19 cellular contexts compared by ENCODE assay signal in genomic region chr9:128629852-128630545, GRCh38. TPM values are rescaled to one million over a fixed set of nuclear protein-coding genes. Genes with fewer than 3 reads are reported as not detected.
DNase-seq lines count a peak whose midpoint lies in the region; ATAC-seq and TF ChIP-seq lines count a peak whose summit lies in the region.
"Had no signal": no experiment of that assay in that cellular context is flagged by ENCODE, and none has a peak within 500 bp of the region (broad histone marks: within the 10 kb centered on the region; RNA-seq: fewer than 3 reads in every experiment).

No MANE protein-coding gene starts in this region.

- peaks cover 51% of the 10 kb centered on the region for H3K36me3 Mint-ChIP-seq in endothelial cell (ENCODE audit: low read depth, unreplicated experiment)
- peaks cover 100% of the 10 kb centered on the region for H3K36me3 Mint-ChIP-seq in stimulated activated effector memory CD8-positive, alpha-beta T cell treated with anti-CD3 and anti-CD28 coated beads, Interleukin-12 subunit alpha, Interleukin-12 subunit beta, amount 100 ng/mL, for 72 hours

- no peak overlapping the region for H3K23ac ChIP-seq in IMR-90 (ENCODE audit: low read depth, low read length)

- POLR2A ChIA-PET in IMR-90 (lab: Charles Lee; ENCODE audit: unreplicated experiment), result interaction anchor here (0.6 kb wide), 1 partner anchor 1437 kb away, joined by 3 read pairs; no protein-coding TSS in a partner anchor

- H3K4me3 ChIP-seq in heart left ventricle, result no peak overlapping the region
- no peak overlapping the region for H3K4me3 ChIP-seq in IMR-90 (ENCODE audit: insufficient read depth, low read depth, low read length)
- H3K4me3 ChIP-seq: K562, mucosa of descending colon had no signal

- H3K79me1 ChIP-seq in IMR-90 (ENCODE audit: low read depth in 1 of 2, low read length in 2 of 2), result peaks cover 0 to 27% of the 10 kb centered on the region in 2 experiments; a peak in 2 of 4 replicates

- no peak overlapping the region for H2BK120ac ChIP-seq in IMR-90 (ENCODE audit: low read depth, low read length)

- intact Hi-C loops in heart left ventricle (cut with DNase I) (loop anchor here in 4 of 10 donors (5.0 to 10.0 kb wide), 5 partner anchors 55 to 438 kb away; partner anchors contain the start of genes SET (in 2 of the 4), CIZ1 (in 1 of the 4) and ODF2 (in 1 of the 4)), Right ventricle myocardium superior (cut with DNase I) (no loop called here), IMR-90 (cut with micrococcal nuclease) (no loop called here)

- no peak overlapping the region for H3K14ac ChIP-seq in IMR-90 (replicated peaks; ENCODE audit: low read depth, low read length)

- H3K18ac ChIP-seq in IMR-90 (ENCODE audit: low read depth, low read length), result no peak overlapping the region

- no peak overlapping the region for H4K8ac ChIP-seq in IMR-90 (ENCODE audit: low read depth in 2 of 2, low read length in 2 of 2)

- BruUV-seq in IMR-90 (replicated peaks; lab: Mats Ljungman, UMichigan), result no TSS peak

- DNase-seq in heart left ventricle, result no peak
- DNase-seq in Right ventricle myocardium superior, result no peak
- DNase-seq in IMR-90, result no peak
- no peak for DNase-seq in endothelial cell (ENCODE audit: low spot score)
- no peak for DNase-seq in stimulated activated effector memory CD8-positive, alpha-beta T cell treated with anti-CD3 and anti-CD28 coated beads, Interleukin-12 subunit alpha, Interleukin-12 subunit beta, amount 100 ng/mL, for 72 hours (ENCODE audit: low spot score in 2 of 2)
- no peak for DNase-seq in NCI-H1092 treated with DMSO at 0.1 percent for 48 hours (lab: John Stamatoyannopoulos, UW)
- DNase-seq: activated CD4-positive, alpha-beta T cell treated with anti-CD3 and anti-CD28 coated beads, Interleukin-2, amount 10 ng/mL, durations not matched to agents 24 days and 14 days; anterior cingulate cortex; effector memory CD8-positive, alpha-beta T cell; GDM1; NCI-H1694 treated with DMSO at 0.1 percent for 48 hours; NCI-H526 treated with DMSO at 0.1 percent for 48 hours; SHP77; stimulated activated CD8-positive, alpha-beta memory T cell treated with anti-CD3 and anti-CD28 coated beads, Interleukin-4, amount 100 ng/mL, for 48 hours; T-cell had no signal

- no peak overlapping the region for H3K9ac ChIP-seq in IMR-90 (ENCODE audit: low read depth, low read length)

- H3K27ac ChIP-seq in heart left ventricle (peak overlapping the region in 8 of 12 donors; percentile 5 to 86 (median 74)), IMR-90 (ENCODE audit: insufficient read depth, low read length) (no peak overlapping the region)

- H3K27me3 ChIP-seq in heart left ventricle (no peaks in the 10 kb centered on the region), IMR-90 (ENCODE audit: control insufficient read depth, insufficient read depth, low read length) (no peaks in the 10 kb centered on the region)

- peaks cover 2% of the 10 kb centered on the region for H3K4me1 Mint-ChIP-seq in endothelial cell (ENCODE audit: unreplicated experiment)
- peaks cover 12% of the 10 kb centered on the region for H3K4me1 Mint-ChIP-seq in stimulated activated effector memory CD8-positive, alpha-beta T cell treated with anti-CD3 and anti-CD28 coated beads, Interleukin-12 subunit alpha, Interleukin-12 subunit beta, amount 100 ng/mL, for 72 hours
- H3K4me1 Mint-ChIP-seq: T-cell had no signal

- H2AK5ac ChIP-seq in IMR-90 (ENCODE audit: low read depth, low read length), result no peak overlapping the region

- no peak overlapping the region for H3K56ac ChIP-seq in IMR-90 (ENCODE audit: extremely low read depth, insufficient read depth, low read length)

- H3K9me1 ChIP-seq in IMR-90 (ENCODE audit: insufficient read depth, low read length), result no peaks in the 10 kb centered on the region

- H3K27me3 Mint-ChIP-seq in endothelial cell (ENCODE audit: unreplicated experiment), result peaks cover 13% of the 10 kb centered on the region
- H3K27me3 Mint-ChIP-seq: activated CD4-positive, alpha-beta T cell treated with anti-CD3 and anti-CD28 coated beads, Interleukin-2, amount 10 ng/mL, durations not matched to agents 24 days and 14 days; effector memory CD8-positive, alpha-beta T cell; T-cell had no signal

- no peak overlapping the region for H3K4ac ChIP-seq in IMR-90 (ENCODE audit: low read depth, low read length)

- H3K9me3 ChIP-seq in heart left ventricle (no peaks in the 10 kb centered on the region), IMR-90 (ENCODE audit: control insufficient read depth, insufficient read depth, low read length) (no peaks in the 10 kb centered on the region)
- H3K9me3 ChIP-seq: mucosa of descending colon had no signal

- H2BK20ac ChIP-seq in IMR-90 (ENCODE audit: low read depth, low read length), result no peak overlapping the region

- no peak overlapping the region for H3K4me2 ChIP-seq in IMR-90 (ENCODE audit: low read depth, low read length)

- no peak overlapping the region for H3K4me3 Mint-ChIP-seq in endothelial cell (ENCODE audit: unreplicated experiment)
- H3K4me3 Mint-ChIP-seq in stimulated activated effector memory CD8-positive, alpha-beta T cell treated with anti-CD3 and anti-CD28 coated beads, Interleukin-12 subunit alpha, Interleukin-12 subunit beta, amount 100 ng/mL, for 72 hours, result no peak overlapping the region
- H3K4me3 Mint-ChIP-seq: activated CD4-positive, alpha-beta T cell treated with anti-CD3 and anti-CD28 coated beads, Interleukin-2, amount 10 ng/mL, durations not matched to agents 24 days and 14 days; effector memory CD8-positive, alpha-beta T cell; T-cell had no signal

- in situ Hi-C loops in IMR-90 (cut with MboI; ENCODE audit: low sequenced_read_pairs), result no loop called here

- dilution Hi-C loops in IMR-90 (cut with HindIII; ENCODE audit: low sequenced_read_pairs, unreplicated experiment), result no loop called here

- H2AK9ac ChIP-seq in IMR-90 (replicated peaks; ENCODE audit: low read depth, low read length, poor library complexity), result peak overlapping the region; percentile 70

- peaks cover 0 to 50% (median 26%) of the 10 kb centered on the region in 12 donors for H3K4me1 ChIP-seq in heart left ventricle
- peaks cover 4% of the 10 kb centered on the region for H3K4me1 ChIP-seq in IMR-90 (ENCODE audit: control insufficient read depth, insufficient read depth, low read length)

- H2BK5ac ChIP-seq in IMR-90 (ENCODE audit: low read depth, low read length, poor library complexity, severe bottlenecking), result no peak overlapping the region

- peak overlapping the region; percentile 42 for H3K27ac Mint-ChIP-seq in endothelial cell (ENCODE audit: unreplicated experiment)
- peak overlapping the region; percentile 89 for H3K27ac Mint-ChIP-seq in stimulated activated effector memory CD8-positive, alpha-beta T cell treated with anti-CD3 and anti-CD28 coated beads, Interleukin-12 subunit alpha, Interleukin-12 subunit beta, amount 100 ng/mL, for 72 hours
- H3K27ac Mint-ChIP-seq: activated CD4-positive, alpha-beta T cell treated with anti-CD3 and anti-CD28 coated beads, Interleukin-2, amount 10 ng/mL, durations not matched to agents 24 days and 14 days; T-cell had no signal

- CTCF ChIA-PET in IMR-90 (lab: Yijun Ruan, JAX), result no interaction called here

- H2AFZ ChIP-seq in IMR-90 (replicated peaks; ENCODE audit: low read length, poor library complexity), result no peak overlapping the region

- 68 to 79% (median 70%) methylated on average over 6 to 9 of the region's 9 CpGs for WGBS in heart left ventricle, 4 donors
- 0% methylated on average over 1 of the region's 9 CpGs; no CpG with 5 or more reads in 1 of the 2 experiments for WGBS in IMR-90 (ENCODE audit: extremely low coverage in 2 of 2, insufficient read length in 1 of 2), 2 experiments

- no peak overlapping the region for H4K91ac ChIP-seq in IMR-90 (ENCODE audit: insufficient read depth, low read depth, low read length)

- no peak for TF ChIP-seq CTCF in heart left ventricle (IDR thresholded peaks at IDR 0.05)
- no peak for TF ChIP-seq CTCF in IMR-90 (conservative IDR thresholded peaks at IDR 0.05; ENCODE audit: low read depth, low read length)
- TF ChIP-seq CTCF in endothelial cell (IDR thresholded peaks at IDR 0.05; ENCODE audit: unreplicated experiment), result no peak

- no peaks in the 10 kb centered on the region for H3K9me3 Mint-ChIP-seq in endothelial cell (ENCODE audit: unreplicated experiment)
- no peaks in the 10 kb centered on the region for H3K9me3 Mint-ChIP-seq in stimulated activated effector memory CD8-positive, alpha-beta T cell treated with anti-CD3 and anti-CD28 coated beads, Interleukin-12 subunit alpha, Interleukin-12 subunit beta, amount 100 ng/mL, for 72 hours
- H3K9me3 Mint-ChIP-seq: activated CD4-positive, alpha-beta T cell treated with anti-CD3 and anti-CD28 coated beads, Interleukin-2, amount 10 ng/mL, durations not matched to agents 24 days and 14 days; effector memory CD8-positive, alpha-beta T cell; T-cell had no signal

- ATAC-seq in heart left ventricle, result no peak
- no peak for ATAC-seq in Right ventricle myocardium superior (ENCODE audit: poor library complexity)
- ATAC-seq in IMR-90 (ENCODE audit: low read depth), result no peak
- no peak for ATAC-seq in stimulated activated effector memory CD8-positive, alpha-beta T cell treated with anti-CD3 and anti-CD28 coated beads, Interleukin-12 subunit alpha, Interleukin-12 subunit beta, amount 100 ng/mL, for 72 hours
- no peak for ATAC-seq in HG02759 (IDR thresholded peaks at IDR 0.05; ENCODE audit: unreplicated experiment)
- no peak for ATAC-seq in HG02588 (IDR thresholded peaks at IDR 0.05; ENCODE audit: unreplicated experiment)
- ATAC-seq: effector memory CD8-positive, alpha-beta T cell; K562; mucosa of descending colon; T-cell had no signal

- no peak overlapping the region for H2BK15ac ChIP-seq in IMR-90 (ENCODE audit: low read depth, low read length)

- TF ChIP-seq POLR2A in heart left ventricle (IDR thresholded peaks at IDR 0.05) (no peak), IMR-90 (IDR thresholded peaks at IDR 0.05; ENCODE audit: low read depth, low read length) (no peak)

- H3K36me3 ChIP-seq in heart left ventricle (peaks cover 2 to 97% (median 94%) of the 10 kb centered on the region in 9 donors), IMR-90 (ENCODE audit: control insufficient read depth, insufficient read depth, low read length) (peaks cover 87% of the 10 kb centered on the region)

- 0 out of 2 replicates have a peak, but pooled peaks cover 3% of the 10 kb centered on the region for H4K20me1 ChIP-seq in IMR-90 (ENCODE audit: insufficient read depth, low read length)

- TF ChIP-seq RAD21 in IMR-90 (IDR thresholded peaks at IDR 0.05; ENCODE audit: low read length), result no peak

- H4K5ac ChIP-seq in IMR-90 (ENCODE audit: low read depth, low read length), result no peak overlapping the region

RNA-seq across cellular contexts. Expression of gene DYNC2I2, which starts 26.6 kb away (rescaled TPM):
- total RNA-seq in heart left ventricle (10 to 100 TPM; 20.5 to 50.2 (median 27.0) TPM), Right ventricle myocardium superior (40.0 TPM), IMR-90 (2012; rRNA removed) (36.1 and 37.1 TPM in 2 replicates), endothelial cell (ENCODE audit: unreplicated experiment) (35.4 TPM)
- polyA plus RNA-seq in heart left ventricle (10 to 100 TPM; 56.6 to 65.7 TPM), IMR-90 (2012; rRNA removed) (33.7 and 42.9 TPM in 2 replicates)
- polyA plus RNA-seq in IMR-90 (2012; cell fraction: cytosol; rRNA removed), result 27.9 and 40.6 TPM in 2 replicates
- 24.0 and 102 TPM in 2 replicates for polyA plus RNA-seq in IMR-90 (2012; cell fraction: nucleus; rRNA removed; ENCODE audit: low replicate concordance)

RNA-seq across cellular contexts. Expression of gene SET, which starts 59.0 kb away (rescaled TPM):
- total RNA-seq in heart left ventricle (100 to 1,000 TPM in 8 of 9 donors, 10 to 100 TPM in 1; 96.8 to 240 (median 211) TPM), Right ventricle myocardium superior (167 TPM), IMR-90 (2012; rRNA removed) (182 and 587 TPM in 2 replicates), endothelial cell (ENCODE audit: unreplicated experiment) (420 TPM)
- polyA plus RNA-seq in heart left ventricle (100 to 1,000 TPM in 1 of 2 donors, 10 to 100 TPM in 1; 67.6 to 199 TPM), IMR-90 (2012; rRNA removed) (80.2 and 104 TPM in 2 replicates)
- polyA plus RNA-seq in IMR-90 (2012; cell fraction: cytosol; rRNA removed), result 13.7 and 17.9 TPM in 2 replicates
- polyA plus RNA-seq in IMR-90 (2012; cell fraction: nucleus; rRNA removed; ENCODE audit: low replicate concordance), result 21.2 and 52.6 TPM in 2 replicates
